In genomic region chr1:246566808-246567154, GRCh38 we compare ENCODE assay signal across 1 cellular context.
TF ChIP-seq lines count a peak whose summit lies in the region.

No MANE protein-coding gene starts in this region.

TF ChIP-seq in HepG2, 621 proteins besides CTCF, POLR2A, EP300 and RAD21 (continued from another document and continues in another):
- TF ChIP-seq ZNF503 (CRISPR knock-in tag; IDR thresholded peaks at IDR 0.05) (no peak), THRA (CRISPR knock-in tag; IDR thresholded peaks at IDR 0.05; ENCODE audit: borderline replicate concordance) (no peak), HHEX (CRISPR knock-in tag; IDR thresholded peaks at IDR 0.05) (no peak), TOE1 (CRISPR knock-in tag; IDR thresholded peaks at IDR 0.05) (0 out of 2 replicates have a peak, but pooled peaks have one; percentile 3), ESRRA (CRISPR knock-in tag; IDR thresholded peaks at IDR 0.05; ENCODE audit: low read depth) (no peak), MXD3 (CRISPR knock-in tag; IDR thresholded peaks at IDR 0.05) (no peak), IRF2 (CRISPR knock-in tag; IDR thresholded peaks at IDR 0.05) (no peak), FIP1L1 (IDR thresholded peaks at IDR 0.05; ENCODE audit: borderline replicate concordance, insufficient read depth, low read depth, low read length) (no peak), TFAP4 (IDR thresholded peaks at IDR 0.05; ENCODE audit: borderline replicate concordance, low read depth) (no peak), ZSCAN25 (CRISPR knock-in tag; IDR thresholded peaks at IDR 0.05) (peak; percentile 7; the same call in 1 of the 2 replicates), PHF20 (CRISPR knock-in tag; IDR thresholded peaks at IDR 0.05) (no peak), KMT2B (CRISPR knock-in tag; IDR thresholded peaks at IDR 0.05) (no peak), ZNF383 (CRISPR knock-in tag; IDR thresholded peaks at IDR 0.05; ENCODE audit: borderline replicate concordance) (no peak), MXI1 (IDR thresholded peaks at IDR 0.05; ENCODE audit: borderline replicate concordance, low read depth, low read length) (no peak), REXO4 (CRISPR knock-in tag; IDR thresholded peaks at IDR 0.05; ENCODE audit: borderline replicate concordance) (no peak), CERS6 (CRISPR knock-in tag; IDR thresholded peaks at IDR 0.05) (no peak), ZFP90 (CRISPR knock-in tag; IDR thresholded peaks at IDR 0.05; ENCODE audit: borderline replicate concordance) (no peak), HOXA9 (CRISPR knock-in tag; IDR thresholded peaks at IDR 0.05; ENCODE audit: borderline replicate concordance) (no peak), GATAD2A (CRISPR knock-in tag; IDR thresholded peaks at IDR 0.05) (no peak), ZNF512B (CRISPR knock-in tag; IDR thresholded peaks at IDR 0.05; ENCODE audit: borderline replicate concordance) (no peak), HNF4A (CRISPR knock-in tag; IDR thresholded peaks at IDR 0.05) (no peak), RFX1 (IDR thresholded peaks at IDR 0.05) (no peak), ZNF563 (CRISPR knock-in tag; IDR thresholded peaks at IDR 0.05) (no peak), MEF2D (CRISPR knock-in tag; IDR thresholded peaks at IDR 0.05) (no peak), ZNF512 (CRISPR knock-in tag; IDR thresholded peaks at IDR 0.05) (no peak), ZBTB42 (CRISPR knock-in tag; IDR thresholded peaks at IDR 0.05) (no peak), PHF5A (CRISPR knock-in tag; IDR thresholded peaks at IDR 0.05; ENCODE audit: low read depth, unreplicated experiment) (no peak), SKI (IDR thresholded peaks at IDR 0.05; ENCODE audit: partially characterized antibody) (no peak), ZNF776 (CRISPR knock-in tag; IDR thresholded peaks at IDR 0.05) (0 out of 2 replicates have a peak, but pooled peaks have one; percentile 1), ZNF460 (CRISPR knock-in tag; IDR thresholded peaks at IDR 0.05; ENCODE audit: borderline replicate concordance) (no peak), DDIT3 (CRISPR knock-in tag; IDR thresholded peaks at IDR 0.05) (no peak), TCF7 (IDR thresholded peaks at IDR 0.05; ENCODE audit: low read depth) (no peak), SNAI1 (CRISPR knock-in tag; IDR thresholded peaks at IDR 0.05; ENCODE audit: borderline replicate concordance) (peak; percentile 77; the same call in 1 of the 2 replicates), GTF3A (CRISPR knock-in tag; conservative IDR thresholded peaks at IDR 0.05) (no peak), RFXANK (CRISPR knock-in tag; IDR thresholded peaks at IDR 0.05) (no peak), ZNF616 (CRISPR knock-in tag; IDR thresholded peaks at IDR 0.05; ENCODE audit: low read depth) (0 out of 2 replicates have a peak, but pooled peaks have one; percentile 10), NR0B2 (CRISPR knock-in tag; IDR thresholded peaks at IDR 0.05) (no peak; the same call in 1 of the 2 replicates), ZNF709 (CRISPR knock-in tag; IDR thresholded peaks at IDR 0.05) (0 out of 2 replicates have a peak, but pooled peaks have one; percentile 18), SOX13 (IDR thresholded peaks at IDR 0.05) (no peak), SOX13 (CRISPR knock-in tag; conservative IDR thresholded peaks at IDR 0.05 in 1 of 2, IDR thresholded peaks at IDR 0.05 in 1 of 2) (no peak), FOXO4 (CRISPR knock-in tag; conservative IDR thresholded peaks at IDR 0.05) (no peak), WIZ (CRISPR knock-in tag; IDR thresholded peaks at IDR 0.05) (no peak), NFRKB (IDR thresholded peaks at IDR 0.05) (no peak), ZNF256 (CRISPR knock-in tag; conservative IDR thresholded peaks at IDR 0.05) (no peak), SYNCRIP (IDR thresholded peaks at IDR 0.05; ENCODE audit: insufficient read depth, low read depth, low read length) (no peak), ZNF260 (CRISPR knock-in tag; IDR thresholded peaks at IDR 0.05; ENCODE audit: borderline replicate concordance, low read depth) (no peak), SIN3A (IDR thresholded peaks at IDR 0.05; ENCODE audit: borderline replicate concordance, low read depth, low read length) (peak; percentile 57; the same call in 1 of the 2 replicates), HNRNPK (IDR thresholded peaks at IDR 0.05; ENCODE audit: low read depth, low read length, poor library complexity, severe bottlenecking) (no peak), HNF4G (IDR thresholded peaks at IDR 0.05; ENCODE audit: borderline replicate concordance, low read depth, low read length) (no peak), HNF4G (CRISPR knock-in tag; IDR thresholded peaks at IDR 0.05; ENCODE audit: borderline replicate concordance, low read depth) (no peak), AHDC1 (CRISPR knock-in tag; IDR thresholded peaks at IDR 0.05; ENCODE audit: borderline replicate concordance) (0 out of 2 replicates have a peak, but pooled peaks have one; percentile 1)
